In genomic region chr9:18786936-18787658, GRCh38 we compare ENCODE assay signal across 19 cellular contexts.
DNase-seq lines count a peak whose midpoint lies in the region; ATAC-seq and TF ChIP-seq lines count a peak whose summit lies in the region.
"Had no signal": no experiment of that assay in that cellular context is flagged by ENCODE, and none has a peak within 500 bp of the region (broad histone marks: within the 10 kb centered on the region; RNA-seq: fewer than 3 reads in every experiment).

No MANE protein-coding gene starts in this region.

- TF ChIP-seq CTCF in breast epithelium (IDR thresholded peaks at IDR 0.05) (no peak), MCF 10A (IDR thresholded peaks at IDR 0.05; ENCODE audit: unreplicated experiment) (no peak), fibroblast of pulmonary artery (IDR thresholded peaks at IDR 0.05; ENCODE audit: low read length, missing control alignments) (no peak), transverse colon (IDR thresholded peaks at IDR 0.05) (no peak), ovary (IDR thresholded peaks at IDR 0.05) (no peak)

- TF ChIP-seq EP300 in transverse colon (IDR thresholded peaks at IDR 0.05; ENCODE audit: low read depth) (no peak), ovary (IDR thresholded peaks at IDR 0.05) (no peak)

- H3K36me3 Mint-ChIP-seq in MCF 10A (ENCODE audit: insufficient read depth, unreplicated experiment), result no peaks in the 10 kb centered on the region
- H3K36me3 Mint-ChIP-seq: activated CD4-positive, alpha-beta memory T cell treated with anti-CD3 and anti-CD28 coated beads for 36 hours; natural killer cell had no signal

- no peaks in the 10 kb centered on the region for H3K27me3 Mint-ChIP-seq in MCF 10A (ENCODE audit: insufficient read depth, unreplicated experiment)

- H3K27me3 ChIP-seq in breast epithelium (no peaks in the 10 kb centered on the region), transverse colon (no peaks in the 10 kb centered on the region), ovary (no peaks in the 10 kb centered on the region)
- H3K27me3 ChIP-seq: upper lobe of left lung had no signal

- H3K27ac Mint-ChIP-seq in MCF 10A (ENCODE audit: low read depth, unreplicated experiment), result no peak overlapping the region
- H3K27ac Mint-ChIP-seq: activated CD4-positive, alpha-beta memory T cell treated with anti-CD3 and anti-CD28 coated beads for 36 hours; activated T-helper 2 cell treated with anti-CD3 and anti-CD28 coated beads, Interferon-gamma antibody, Interleukin-2, Interleukin-4, amounts not matched to agents 10 μg/mL and 5 μg/mL and 100 μg/mL, durations not matched to agents 14 hours and 24 hours and 36 hours; natural killer cell had no signal

- TF ChIP-seq POLR2A in breast epithelium (IDR thresholded peaks at IDR 0.05) (no peak), transverse colon (IDR thresholded peaks at IDR 0.05) (no peak), ovary (IDR thresholded peaks at IDR 0.05) (no peak)

- H3K4me1 Mint-ChIP-seq in MCF 10A (ENCODE audit: insufficient read depth, unreplicated experiment), result no peaks in the 10 kb centered on the region
- H3K4me1 Mint-ChIP-seq: natural killer cell had no signal

- no peaks in the 10 kb centered on the region for H3K36me3 ChIP-seq in breast epithelium
- no peaks in the 10 kb centered on the region for H3K36me3 ChIP-seq in transverse colon
- H3K36me3 ChIP-seq in ovary, result no peaks in the 10 kb centered on the region
- H3K36me3 ChIP-seq: upper lobe of left lung had no signal

- intact Hi-C loops in breast epithelium (cut with DNase I; ENCODE audit: low total_unique reads) (no loop called here), MCF 10A (cut with micrococcal nuclease) (no loop called here), transverse colon (cut with DNase I; ENCODE audit: low total_unique reads) (no loop called here), ovary (cut with DNase I) (no loop called here)

- H3K9me3 ChIP-seq in breast epithelium (no peaks in the 10 kb centered on the region), transverse colon (no peaks in the 10 kb centered on the region), ovary (no peaks in the 10 kb centered on the region)
- H3K9me3 ChIP-seq: A549, upper lobe of left lung had no signal

- no peaks in the 10 kb centered on the region for H3K9me3 Mint-ChIP-seq in MCF 10A (ENCODE audit: unreplicated experiment)
- H3K9me3 Mint-ChIP-seq: activated CD4-positive, alpha-beta memory T cell treated with anti-CD3 and anti-CD28 coated beads for 36 hours; activated T-helper 2 cell treated with anti-CD3 and anti-CD28 coated beads, Interferon-gamma antibody, Interleukin-2, Interleukin-4, amounts not matched to agents 10 μg/mL and 5 μg/mL and 100 μg/mL, durations not matched to agents 14 hours and 24 hours and 36 hours; natural killer cell had no signal

- no peak overlapping the region for H3K4me3 Mint-ChIP-seq in MCF 10A (ENCODE audit: unreplicated experiment)
- H3K4me3 Mint-ChIP-seq: activated CD4-positive, alpha-beta memory T cell treated with anti-CD3 and anti-CD28 coated beads for 36 hours; natural killer cell had no signal

- no peak for ATAC-seq in stimulated activated naive CD8-positive, alpha-beta T cell treated with anti-CD3 and anti-CD28 coated beads, Interleukin-15, Interleukin-2, amounts not matched to agents 100 U/mL and 50 U/mL, for 24 hours
- ATAC-seq: A549, esophagus mucosa, natural killer cell had no signal

- no peak for DNase-seq in breast epithelium (ENCODE audit: low spot score in 2 of 2)
- no peak for DNase-seq in MCF 10A (ENCODE audit: unreplicated experiment)
- peak; percentile 73 for DNase-seq in fibroblast of pulmonary artery (ENCODE audit: low read depth)
- peak; percentile 23 for DNase-seq in myocyte (ENCODE audit: low read depth)
- no peak for DNase-seq in transverse colon
- no peak for DNase-seq in NCI-H2227 treated with DMSO at 0.1 percent for 48 hours (lab: John Stamatoyannopoulos, UW)
- no peak for DNase-seq in ovary
- DNase-seq in stimulated activated naive CD8-positive, alpha-beta T cell treated with anti-CD3 and anti-CD28 coated beads, Interleukin-15, Interleukin-2, amounts not matched to agents 100 U/mL and 50 U/mL, for 24 hours, result no peak
- DNase-seq: activated CD4-positive, alpha-beta memory T cell treated with anti-CD3 and anti-CD28 coated beads for 36 hours; central memory CD4-positive, alpha-beta T cell; islet precursor cell; natural killer cell; NCI-H526 treated with DMSO at 0.1 percent for 48 hours; stimulated activated CD4-positive, alpha-beta T cell treated with anti-CD3 and anti-CD28 coated beads, Interleukin-12 subunit alpha, Interleukin-12 subunit beta, amount 100 ng/mL, for 4 hours; upper lobe of left lung had no signal

- H3K27ac ChIP-seq in breast epithelium (peak overlapping the region; percentile 71 to 74), transverse colon (peak overlapping the region; percentile 9 to 52 (median 24)), ovary (peak overlapping the region in 1 of 2 donors; percentile 0)
- H3K27ac ChIP-seq: A549, RWPE1 had no signal

- POLR2A ChIA-PET in MCF 10A (lab: Yijun Ruan, JAX), result no interaction called here

- in situ Hi-C loops in transverse colon (cut with MboI; ENCODE audit: low pct_ligation_motif_present in 1 of 4, low pct_unique_long_range_greater_than_20kb in 1 of 4, low sequenced_read_pairs in 3 of 4), result no loop called here

- CTCF ChIA-PET in MCF 10A (lab: Yijun Ruan, JAX), result no interaction called here

- 50 to 55% methylated on average over 2 of the region's 2 CpGs for WGBS in transverse colon (ENCODE audit: low coverage in 1 of 2), 2 donors
- WGBS in ovary, 3 donors, result 11 to 21% (median 17%) methylated on average over 2 of the region's 2 CpGs

- H3K4me1 ChIP-seq in breast epithelium (peaks cover 0 to 7% of the 10 kb centered on the region in 2 donors), transverse colon (peaks cover 0 to 8% (median 3%) of the 10 kb centered on the region in 4 donors), ovary (ENCODE audit: insufficient read depth) (peaks cover 10% of the 10 kb centered on the region)
- H3K4me1 ChIP-seq: A549 had no signal

- no peak overlapping the region for H3K4me3 ChIP-seq in breast epithelium
- no peak overlapping the region for H3K4me3 ChIP-seq in fibroblast of pulmonary artery (replicated peaks; ENCODE audit: low read depth, low read length)
- no peak overlapping the region for H3K4me3 ChIP-seq in transverse colon
- H3K4me3 ChIP-seq in ovary, result no peak overlapping the region
- H3K4me3 ChIP-seq: A549, upper lobe of left lung had no signal

- no TSS peak for BruUV-seq in MCF 10A (replicated peaks; lab: Mats Ljungman, UMichigan)

Comparison
In these comparisons a context has a peak if more than half of its experiments do, and no peak if none do; other contexts are left out.
1. DNase-seq: peak in fibroblast of pulmonary artery (single experiment) and myocyte (single experiment); none in breast epithelium (0 of 2), MCF 10A (single experiment), transverse colon (single experiment), NCI-H2227 treated with DMSO at 0.1 percent for 48 hours (single experiment), ovary (0 of 5) and stimulated activated naive CD8-positive, alpha-beta T cell treated with anti-CD3 and anti-CD28 coated beads, Interleukin-15, Interleukin-2, amounts not matched to agents 100 U/mL and 50 U/mL, for 24 hours (single experiment).